In the genomic region with DNA sequence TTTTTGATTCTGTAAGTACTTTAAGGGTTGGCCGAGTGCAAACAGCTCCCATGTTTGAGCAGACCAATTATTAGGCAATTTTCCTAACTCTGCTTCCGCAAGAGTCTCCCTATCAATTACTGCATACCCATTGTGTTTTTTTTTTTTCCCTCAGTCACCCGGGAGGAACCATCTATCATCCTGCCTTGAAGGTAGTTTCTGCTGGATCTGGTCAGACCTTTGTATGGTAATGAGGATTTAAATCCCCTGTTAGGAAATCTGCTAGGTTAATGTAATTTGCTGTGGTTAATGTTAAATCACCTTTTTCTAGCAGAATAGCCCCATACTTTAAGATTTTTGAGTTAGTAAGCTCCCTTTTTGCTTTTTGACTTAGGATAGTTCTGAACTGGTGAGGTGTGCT, we compare ENCODE assay signal across 26 cellular contexts.
"Had no signal": no experiment of that assay in that cellular context is flagged by ENCODE, and none has a peak within 500 bp of the region (broad histone marks: within the 10 kb centered on the region; RNA-seq: fewer than 3 reads in every experiment).

No MANE protein-coding gene starts in this region.

- ATAC-seq: activated CD8-positive, alpha-beta memory T cell treated with anti-CD3 and anti-CD28 coated beads, Interleukin-2, amount 10 ng/mL, durations not matched to agents 7 days and 5 days; activated T-cell treated with anti-CD3 and anti-CD28 coated beads, Interleukin-2, amount 50 U/mL, for 4 hours; K562; SK-N-SH treated with all-trans-retinoic acid at 6 μM for 48 hours had no signal

- H3K36me3 ChIP-seq: Peyer's patch, SJCRH30 had no signal

- H3K4me3 Mint-ChIP-seq: activated B cell treated with CpG ODN at 0.5 μM for 24 hours; activated CD4-positive, alpha-beta T cell treated with anti-CD3 and anti-CD28 coated beads, Interleukin-2, amount 10 ng/mL, durations not matched to agents 24 days and 14 days; activated CD8-positive, alpha-beta memory T cell treated with anti-CD3 and anti-CD28 coated beads, Interleukin-2, amount 10 ng/mL, durations not matched to agents 7 days and 5 days; activated naive CD4-positive, alpha-beta T cell treated with anti-CD3 and anti-CD28 coated beads, Interleukin-2, amount 10 ng/mL, durations not matched to agents 7 days and 5 days; activated naive CD8-positive, alpha-beta T cell treated with anti-CD3 and anti-CD28 coated beads for 36 hours; activated T-cell treated with anti-CD3 and anti-CD28 coated beads, Interleukin-2, amount 50 U/mL, for 4 hours had no signal

- H3K4me3 ChIP-seq: K562, Peyer's patch, SJCRH30 had no signal

- H3K27me3 ChIP-seq: Peyer's patch, SJCRH30 had no signal

- H3K27ac Mint-ChIP-seq: activated B cell treated with CpG ODN at 0.5 μM for 24 hours; activated CD4-positive, alpha-beta T cell treated with anti-CD3 and anti-CD28 coated beads, Interleukin-2, amount 10 ng/mL, durations not matched to agents 24 days and 14 days; activated CD8-positive, alpha-beta memory T cell treated with anti-CD3 and anti-CD28 coated beads, Interleukin-2, amount 10 ng/mL, durations not matched to agents 7 days and 5 days; activated naive CD4-positive, alpha-beta T cell treated with anti-CD3 and anti-CD28 coated beads, Interleukin-2, amount 10 ng/mL, durations not matched to agents 7 days and 5 days; activated naive CD8-positive, alpha-beta T cell treated with anti-CD3 and anti-CD28 coated beads for 36 hours; activated T-helper 2 cell treated with anti-CD3 and anti-CD28 coated beads, Interferon-gamma antibody, Interleukin-2, Interleukin-4, amounts not matched to agents 10 μg/mL and 5 μg/mL and 100 μg/mL, durations not matched to agents 14 hours and 24 hours and 36 hours had no signal

- DNase-seq: activated B cell treated with CpG ODN at 0.5 μM for 24 hours; activated CD4-positive, alpha-beta T cell treated with anti-CD3 and anti-CD28 coated beads for 1 hour; activated CD4-positive, alpha-beta T cell treated with anti-CD3 and anti-CD28 coated beads, Interleukin-2, amount 50 U/mL, for 48 hours; activated CD8-positive, alpha-beta memory T cell treated with anti-CD3 and anti-CD28 coated beads, Interleukin-2, amount 10 ng/mL, durations not matched to agents 7 days and 5 days; activated gamma-delta T cell treated with Interleukin-2 at 50 U/mL for 16 hours; activated naive CD4-positive, alpha-beta T cell treated with anti-CD3 and anti-CD28 coated beads, Interleukin-2, amount 10 ng/mL, durations not matched to agents 7 days and 5 days; activated naive CD8-positive, alpha-beta T cell treated with anti-CD3 and anti-CD28 coated beads for 36 hours; activated T-cell treated with anti-CD3 and anti-CD28 coated beads, Interleukin-2, amount 50 U/mL, for 4 hours; cerebellar nuclear complex; Karpas-422; MM.1S; NCI-H1105; NCI-H1694; NCI-H2029 treated with DMSO at 0.1 percent for 48 hours; NCI-H446; NCI-H524; NCI-H82; Peyer's patch; Right ventricle myocardium superior; SJCRH30; SW 1271 had no signal

- H3K4me1 Mint-ChIP-seq: activated B cell treated with CpG ODN at 0.5 μM for 24 hours; activated CD4-positive, alpha-beta T cell treated with anti-CD3 and anti-CD28 coated beads, Interleukin-2, amount 10 ng/mL, durations not matched to agents 24 days and 14 days; activated CD8-positive, alpha-beta memory T cell treated with anti-CD3 and anti-CD28 coated beads, Interleukin-2, amount 10 ng/mL, durations not matched to agents 7 days and 5 days; activated naive CD4-positive, alpha-beta T cell treated with anti-CD3 and anti-CD28 coated beads, Interleukin-2, amount 10 ng/mL, durations not matched to agents 7 days and 5 days; activated naive CD8-positive, alpha-beta T cell treated with anti-CD3 and anti-CD28 coated beads for 36 hours had no signal

- H3K27ac ChIP-seq: Peyer's patch, RWPE1, SJCRH30 had no signal

- H3K4me1 ChIP-seq: Peyer's patch, SJCRH30 had no signal

- H3K27me3 Mint-ChIP-seq: activated B cell treated with CpG ODN at 0.5 μM for 24 hours; activated CD4-positive, alpha-beta T cell treated with anti-CD3 and anti-CD28 coated beads, Interleukin-2, amount 10 ng/mL, durations not matched to agents 24 days and 14 days; activated CD8-positive, alpha-beta memory T cell treated with anti-CD3 and anti-CD28 coated beads, Interleukin-2, amount 10 ng/mL, durations not matched to agents 7 days and 5 days; activated naive CD4-positive, alpha-beta T cell treated with anti-CD3 and anti-CD28 coated beads, Interleukin-2, amount 10 ng/mL, durations not matched to agents 7 days and 5 days; activated naive CD8-positive, alpha-beta T cell treated with anti-CD3 and anti-CD28 coated beads for 36 hours had no signal

- H3K9me3 ChIP-seq: Peyer's patch, SJCRH30 had no signal
